In genomic region chr19:16927883-16928282, GRCh38 we compare ENCODE assay signal across 24 cellular contexts.
"Had no signal": no experiment of that assay in that cellular context is flagged by ENCODE, and none has a peak within 500 bp of the region (broad histone marks: within the 10 kb centered on the region; RNA-seq: fewer than 3 reads in every experiment).

No MANE protein-coding gene starts in this region.

- H3K36me3 ChIP-seq: SJSA1 had no signal

- H3K4me1 ChIP-seq: SJSA1 had no signal

- H3K27me3 ChIP-seq: SJSA1 had no signal

- H3K9ac ChIP-seq: KMS-11 had no signal

- DNase-seq: Kasumi-1, MV-4-11, NCI-H1048, NCI-H1105, NCI-H1417, NCI-H146, NCI-H1694 treated with DMSO at 0.1 percent for 48 hours, NCI-H1930, NCI-H2081, NCI-H2171, NCI-H226, NCI-H446, NCI-H510A, NCI-H524 treated with DMSO at 0.1 percent for 48 hours, NCI-H69, NCI-H774, Right ventricle myocardium superior, RPMI8226, SIG-M5 had no signal

- H3K4me2 ChIP-seq: KMS-11 had no signal

- H3K4me3 ChIP-seq: K562, SJSA1, SK-N-MC had no signal

- H3K27ac ChIP-seq: HL-60, KMS-11, SJSA1, SK-N-MC had no signal
